Comparison of ENCODE assay signal across 26 cellular contexts in genomic region chr6:86943819-86944407, GRCh38. TPM values are rescaled to one million over a fixed set of nuclear protein-coding genes. Genes with fewer than 3 reads are reported as not detected.
"Had no signal": no experiment of that assay in that cellular context is flagged by ENCODE, and none has a peak within 500 bp of the region (broad histone marks: within the 10 kb centered on the region; RNA-seq: fewer than 3 reads in every experiment).

No MANE protein-coding gene starts in this region.

- H3K27ac ChIP-seq: brain microvascular endothelial cell, cardiac muscle cell, Peyer's patch, SJSA1 had no signal

- ATAC-seq: activated CD4-positive, alpha-beta T cell treated with anti-CD3 and anti-CD28 coated beads for 36 hours; activated T-helper 17 cell treated with anti-CD3 and anti-CD28 coated beads, Interleukin-2, amount 50 U/mL, for 72 hours; T-cell had no signal

- DNase-seq: activated CD4-positive, alpha-beta memory T cell treated with anti-CD3 and anti-CD28 coated beads, Interleukin-2, amount 10 ng/mL, durations not matched to agents 7 days and 5 days; activated CD4-positive, alpha-beta T cell treated with anti-CD3 and anti-CD28 coated beads for 36 hours; activated CD4-positive, alpha-beta T cell treated with anti-CD3 and anti-CD28 coated beads, Interleukin-2, amount 50 U/mL, for 1 hour; activated gamma-delta T cell; activated naive CD4-positive, alpha-beta T cell treated with anti-CD3 and anti-CD28 coated beads for 36 hours; activated T-cell treated with anti-CD3 and anti-CD28 coated beads for 4 hours; activated T-cell treated with anti-CD3 and anti-CD28 coated beads, Interleukin-2, amount 50 U/mL, for 48 hours; amygdala; brain microvascular endothelial cell; Kasumi-1; NCI-H146; NCI-H1930; NCI-H345; NCI-H510A; Peyer's patch; SHP77; T-cell; T-helper 2 cell; T1000 had no signal

- H3K27ac Mint-ChIP-seq: activated CD4-positive, alpha-beta memory T cell treated with anti-CD3 and anti-CD28 coated beads, Interleukin-2, amount 10 ng/mL, durations not matched to agents 7 days and 5 days; activated CD4-positive, alpha-beta T cell treated with anti-CD3 and anti-CD28 coated beads for 36 hours; activated naive CD4-positive, alpha-beta T cell treated with anti-CD3 and anti-CD28 coated beads for 36 hours; activated naive CD8-positive, alpha-beta T cell; activated T-helper 17 cell treated with anti-CD3 and anti-CD28 coated beads, Interleukin-2, amount 50 U/mL, for 72 hours; T-cell had no signal

- FAIRE-seq: astrocyte, TTC549 had no signal

- H3K36me3 ChIP-seq: brain microvascular endothelial cell, cardiac muscle cell, Peyer's patch, SJSA1 had no signal

- H3K4me3 ChIP-seq: cardiac muscle cell, Peyer's patch, SJSA1 had no signal

- H3K9me3 Mint-ChIP-seq: activated CD4-positive, alpha-beta memory T cell treated with anti-CD3 and anti-CD28 coated beads, Interleukin-2, amount 10 ng/mL, durations not matched to agents 7 days and 5 days; activated naive CD4-positive, alpha-beta T cell treated with anti-CD3 and anti-CD28 coated beads for 36 hours; activated T-helper 17 cell treated with anti-CD3 and anti-CD28 coated beads, Interleukin-2, amount 50 U/mL, for 72 hours; T-cell had no signal

- H3K4me1 Mint-ChIP-seq: activated CD4-positive, alpha-beta memory T cell treated with anti-CD3 and anti-CD28 coated beads, Interleukin-2, amount 10 ng/mL, durations not matched to agents 7 days and 5 days; activated CD4-positive, alpha-beta T cell treated with anti-CD3 and anti-CD28 coated beads for 36 hours; activated T-helper 17 cell treated with anti-CD3 and anti-CD28 coated beads, Interleukin-2, amount 50 U/mL, for 72 hours; T-cell had no signal

- H3K4me1 ChIP-seq: Peyer's patch, SJSA1 had no signal

- H3K9me3 ChIP-seq: Peyer's patch, SJSA1 had no signal

- H3K36me3 Mint-ChIP-seq: activated naive CD8-positive, alpha-beta T cell; T-cell had no signal

- H3K27me3 ChIP-seq: brain microvascular endothelial cell, Peyer's patch had no signal

- H3K4me3 Mint-ChIP-seq: activated CD4-positive, alpha-beta memory T cell treated with anti-CD3 and anti-CD28 coated beads, Interleukin-2, amount 10 ng/mL, durations not matched to agents 7 days and 5 days; activated CD4-positive, alpha-beta T cell treated with anti-CD3 and anti-CD28 coated beads for 36 hours; activated naive CD4-positive, alpha-beta T cell treated with anti-CD3 and anti-CD28 coated beads for 36 hours; activated naive CD8-positive, alpha-beta T cell; activated T-helper 17 cell treated with anti-CD3 and anti-CD28 coated beads, Interleukin-2, amount 50 U/mL, for 72 hours; T-cell had no signal

RNA-seq across cellular contexts. Expression of gene HTR1E, which starts 6.6 kb away (rescaled TPM):
- total RNA-seq: activated CD4-positive, alpha-beta memory T cell treated with anti-CD3 and anti-CD28 coated beads, Interleukin-2, amount 10 ng/mL, durations not matched to agents 7 days and 5 days; activated CD4-positive, alpha-beta T cell treated with anti-CD3 and anti-CD28 coated beads for 36 hours; activated CD8-positive, alpha-beta memory T cell treated with anti-CD3 and anti-CD28 coated beads for 36 hours; activated naive CD4-positive, alpha-beta T cell treated with anti-CD3 and anti-CD28 coated beads for 36 hours; activated T-helper 17 cell treated with anti-CD3 and anti-CD28 coated beads, Interleukin-2, amount 50 U/mL, for 72 hours; astrocyte; cardiac muscle cell; Peyer's patch; SJSA1; T-cell had no signal
